Comparison of ENCODE assay signal across 11 cellular contexts in the genomic region with DNA sequence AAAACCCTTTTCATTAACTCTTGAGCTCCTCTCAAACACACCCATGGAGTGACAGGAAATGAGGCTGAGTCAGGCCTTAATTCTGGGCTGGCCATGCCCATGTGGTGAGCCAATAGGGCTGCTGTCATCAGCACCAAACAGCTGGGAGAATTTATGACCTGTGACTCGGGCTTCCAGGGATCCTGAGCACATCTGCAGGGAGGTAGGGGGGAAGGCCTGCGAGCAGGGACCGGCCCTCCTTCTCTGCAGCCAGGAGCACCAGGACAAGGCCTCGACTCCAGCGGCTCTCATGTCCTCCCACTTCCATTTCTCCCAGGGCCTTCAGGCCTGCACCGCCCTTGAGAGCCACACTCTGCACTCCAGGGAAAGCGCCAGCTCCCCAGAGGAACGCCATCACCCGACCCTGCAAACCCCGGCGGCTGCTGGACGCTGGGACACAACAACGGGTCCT. TPM values are rescaled to one million over a fixed set of nuclear protein-coding genes. Genes with fewer than 3 reads are reported as not detected.
DNase-seq lines count a peak whose midpoint lies in the region; ATAC-seq, FAIRE-seq and TF ChIP-seq lines count a peak whose summit lies in the region.
"Had no signal": no experiment of that assay in that cellular context is flagged by ENCODE, and none has a peak within 500 bp of the region (broad histone marks: within the 10 kb centered on the region; RNA-seq: fewer than 3 reads in every experiment).

No MANE protein-coding gene starts in this region.

- TF ChIP-seq POLR2A in HepG2 (IDR thresholded peaks at IDR 0.05; ENCODE audit: insufficient read depth in 1 of 2, low read depth in 2 of 2, low read length in 2 of 2): no peak

- TF ChIP-seq EP300 in HepG2 (IDR thresholded peaks at IDR 0.05; ENCODE audit: low read depth in 2 of 2, low read length in 2 of 2) (no peak), HepG2 (CRISPR knock-in tag; IDR thresholded peaks at IDR 0.05; ENCODE audit: borderline replicate concordance) (no peak)

- no peak overlapping the region for H3K9ac ChIP-seq in HepG2 (ENCODE audit: insufficient read depth, low read depth, low read length)

- POLR2A ChIA-PET in HepG2 (lab: Yijun Ruan, JAX): interaction anchor here (0.8 to 4.4 kb wide), 5 partner anchors 9 to 36 kb away, joined by 3 to 35 read pairs (median 13); a partner anchor contains a TSS

- ATAC-seq in HepG2: no peak; the same call in 2 of the 3 replicates
- ATAC-seq in GM21423 (IDR thresholded peaks at IDR 0.05; ENCODE audit: unreplicated experiment): no peak

- in situ Hi-C loops in ACHN (cut with HindIII; ENCODE audit: low pct_ligation_motif_present, low pct_unique_long_range_greater_than_20kb, low sequenced_read_pairs) (loop anchor here (25.0 kb wide), 1 partner anchor 140 kb away; no protein-coding TSS in a partner anchor), astrocyte of the spinal cord (cut with HindIII; ENCODE audit: low sequenced_read_pairs) (no loop called here), HepG2 (cut with HindIII; ENCODE audit: extremely low pct_ligation_motif_present, low pct_unique_long_range_greater_than_20kb) (no loop called here)

- intact Hi-C loops in HepG2 (cut with micrococcal nuclease; ENCODE audit: unreplicated experiment): no loop called here

- peak overlapping the region; percentile 45 for H3K27ac ChIP-seq in HepG2 (ENCODE audit: extremely low read length, insufficient read depth, low read length)

- peaks cover 45% of the 10 kb centered on the region for H3K4me1 ChIP-seq in HepG2 (ENCODE audit: insufficient read depth, low read length)

- DNase-seq in ACHN (peak; percentile 7), HTR-8/SVneo (ENCODE audit: insufficient read length, low spot score) (peak; percentile 63), astrocyte of the spinal cord (ENCODE audit: low read depth, low spot score) (peak; percentile 56), HepG2 (ENCODE audit: low spot score) (no peak), NCI-H2107 treated with DMSO at 0.1 percent for 48 hours (lab: John Stamatoyannopoulos, UW; ENCODE audit: unreplicated experiment) (no peak), AML-193 (lab: John Stamatoyannopoulos, UW) (no peak), RPMI8226 (no peak)
- DNase-seq: cerebellar nuclear complex; Kasumi-1; stimulated activated CD4-positive, alpha-beta T cell treated with anti-CD3 and anti-CD28 coated beads, Interleukin-15, amount 100 ng/mL, for 24 hours had no signal

- H3K36me3 ChIP-seq in HepG2 (replicated peaks in 1 of 2; ENCODE audit: control insufficient read depth in 1 of 2, insufficient read depth in 2 of 2, low read length in 2 of 2): peaks cover 31 to 57% of the 10 kb centered on the region in 2 experiments

- H3K4me2 ChIP-seq in HepG2 (ENCODE audit: low read depth, low read length): peak overlapping the region; percentile 36; the same call in 1 of the 2 replicates

- peaks cover 52% of the 10 kb centered on the region; the same call in 1 of the 2 replicates for H4K20me1 ChIP-seq in HepG2 (ENCODE audit: insufficient read depth, low read length)

- no peak overlapping the region for H2AFZ ChIP-seq in HepG2 (ENCODE audit: low read length)

- H3K4me3 ChIP-seq in astrocyte of the spinal cord (ENCODE audit: low read depth, low read length) (no peak overlapping the region), HepG2 (replicated peaks in 1 of 3; ENCODE audit: insufficient read depth in 1 of 3, low read depth in 2 of 3, low read length in 3 of 3) (peak overlapping the region in 1 of 3 experiments; percentile 5; a peak in 1 of 6 replicates)

- WGBS in HepG2 (ENCODE audit: low lambda C conversion rate): 90% methylated on average over 9 of the region's 13 CpGs

- BruUV-seq in HepG2 (replicated peaks; lab: Mats Ljungman, UMichigan): no TSS peak

- no peaks in the 10 kb centered on the region for H3K9me3 ChIP-seq in HepG2 (ENCODE audit: low read length)

- no peaks in the 10 kb centered on the region for H3K27me3 ChIP-seq in HepG2 (ENCODE audit: control insufficient read depth in 1 of 2, insufficient read depth in 2 of 2, low read length in 2 of 2)

- TF ChIP-seq RAD21 in HepG2 (CRISPR knock-in tag; IDR thresholded peaks at IDR 0.05): no peak

- CTCF ChIA-PET in HepG2 (lab: Yijun Ruan, JAX; ENCODE audit: low intra/inter-chr PET ratio, low total read pairs): no interaction called here

- TF ChIP-seq CTCF in astrocyte of the spinal cord (IDR thresholded peaks at IDR 0.05; ENCODE audit: low read depth, low read length): no peak
- TF ChIP-seq CTCF in HepG2 (CRISPR knock-in tag; IDR thresholded peaks at IDR 0.05): no peak

- H3K79me2 ChIP-seq in HepG2 (ENCODE audit: insufficient read depth, low read length): peaks cover 14% of the 10 kb centered on the region

- FAIRE-seq in HTR-8/SVneo (lab: Jason Lieb, UNC) (no peak), HepG2 (lab: Jason Lieb, UNC) (no peak)

TF ChIP-seq in HepG2, 621 proteins besides CTCF, POLR2A, EP300 and RAD21 (continues in another document):
- TF ChIP-seq, protein P1, sequence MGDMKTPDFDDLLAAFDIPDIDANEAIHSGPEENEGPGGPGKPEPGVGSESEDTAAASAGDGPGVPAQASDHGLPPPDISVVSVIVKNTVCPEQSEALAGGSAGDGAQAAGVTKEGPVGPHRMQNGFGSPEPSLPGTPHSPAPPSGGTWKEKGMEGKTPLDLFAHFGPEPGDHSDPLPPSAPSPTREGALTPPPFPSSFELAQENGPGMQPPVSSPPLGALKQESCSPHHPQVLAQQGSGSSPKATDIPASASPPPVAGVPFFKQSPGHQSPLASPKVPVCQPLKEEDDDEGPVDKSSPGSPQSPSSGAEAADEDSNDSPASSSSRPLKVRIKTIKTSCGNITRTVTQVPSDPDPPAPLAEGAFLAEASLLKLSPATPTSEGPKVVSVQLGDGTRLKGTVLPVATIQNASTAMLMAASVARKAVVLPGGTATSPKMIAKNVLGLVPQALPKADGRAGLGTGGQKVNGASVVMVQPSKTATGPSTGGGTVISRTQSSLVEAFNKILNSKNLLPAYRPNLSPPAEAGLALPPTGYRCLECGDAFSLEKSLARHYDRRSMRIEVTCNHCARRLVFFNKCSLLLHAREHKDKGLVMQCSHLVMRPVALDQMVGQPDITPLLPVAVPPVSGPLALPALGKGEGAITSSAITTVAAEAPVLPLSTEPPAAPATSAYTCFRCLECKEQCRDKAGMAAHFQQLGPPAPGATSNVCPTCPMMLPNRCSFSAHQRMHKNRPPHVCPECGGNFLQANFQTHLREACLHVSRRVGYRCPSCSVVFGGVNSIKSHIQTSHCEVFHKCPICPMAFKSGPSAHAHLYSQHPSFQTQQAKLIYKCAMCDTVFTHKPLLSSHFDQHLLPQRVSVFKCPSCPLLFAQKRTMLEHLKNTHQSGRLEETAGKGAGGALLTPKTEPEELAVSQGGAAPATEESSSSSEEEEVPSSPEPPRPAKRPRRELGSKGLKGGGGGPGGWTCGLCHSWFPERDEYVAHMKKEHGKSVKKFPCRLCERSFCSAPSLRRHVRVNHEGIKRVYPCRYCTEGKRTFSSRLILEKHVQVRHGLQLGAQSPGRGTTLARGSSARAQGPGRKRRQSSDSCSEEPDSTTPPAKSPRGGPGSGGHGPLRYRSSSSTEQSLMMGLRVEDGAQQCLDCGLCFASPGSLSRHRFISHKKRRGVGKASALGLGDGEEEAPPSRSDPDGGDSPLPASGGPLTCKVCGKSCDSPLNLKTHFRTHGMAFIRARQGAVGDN (CRISPR knock-in tag; IDR thresholded peaks at IDR 0.05): peak; percentile 22; the same call in 1 of the 2 replicates
- peak; percentile 29; the same call in 1 of the 2 replicates for TF ChIP-seq ZBTB38 (CRISPR knock-in tag; IDR thresholded peaks at IDR 0.05)
- no peak for TF ChIP-seq MEIS2 (CRISPR knock-in tag; IDR thresholded peaks at IDR 0.05)
- 0 out of 2 replicates have a peak, but pooled peaks have one; percentile 22 for TF ChIP-seq ZNF263 (CRISPR knock-in tag; IDR thresholded peaks at IDR 0.05)
- TF ChIP-seq FIP1L1 (IDR thresholded peaks at IDR 0.05; ENCODE audit: borderline replicate concordance, insufficient read depth, low read depth, low read length): no peak
- no peak for TF ChIP-seq ZSCAN21 (CRISPR knock-in tag; IDR thresholded peaks at IDR 0.05; ENCODE audit: borderline replicate concordance)
- 0 out of 2 replicates have a peak, but pooled peaks have one; percentile 35 for TF ChIP-seq FOSL2 (CRISPR knock-in tag; IDR thresholded peaks at IDR 0.05)
- TF ChIP-seq ZNF841 (CRISPR knock-in tag; IDR thresholded peaks at IDR 0.05; ENCODE audit: borderline replicate concordance): no peak
- no peak for TF ChIP-seq MLLT10 (CRISPR knock-in tag; IDR thresholded peaks at IDR 0.05)
- no peak for TF ChIP-seq GLI4 (CRISPR knock-in tag; IDR thresholded peaks at IDR 0.05; ENCODE audit: borderline replicate concordance)

RNA-seq across cellular contexts. Expression of a gene that starts 14.6 kb away (rescaled TPM):
- 4.9 and 5.3 TPM in 2 replicates for total RNA-seq in HepG2 (2016; rRNA removed; fragmentation: Illumina TruSeq; extraction: Trizol)
- 0.51 and 0.71 TPM in 2 replicates for total RNA-seq in HepG2 (2016; cell fraction: cytosol; rRNA removed; fragmentation: Illumina TruSeq; extraction: Trizol; ENCODE audit: low read depth)
- total RNA-seq in HepG2 (2016; cell fraction: insoluble cytoplasmic fraction; rRNA removed; fragmentation: Illumina TruSeq; extraction: Trizol): 4.4 and 5.2 TPM in 2 replicates
- total RNA-seq in HepG2 (2016; cell fraction: membrane; rRNA removed; fragmentation: Illumina TruSeq; extraction: Trizol): 2.1 and 2.3 TPM in 2 replicates
- 3.5 and 4.3 TPM in 2 replicates for total RNA-seq in HepG2 (2016; cell fraction: nucleus; rRNA removed; fragmentation: Illumina TruSeq; extraction: Trizol)
- 3.1 and 3.7 TPM in 2 replicates for polyA plus RNA-seq in HepG2 (2011; rRNA removed)
- 2.8 TPM in 2 replicates for polyA plus RNA-seq in HepG2 (2011; cell fraction: cytosol; rRNA removed)
- 11.6 and 15.3 TPM in 2 replicates for polyA plus RNA-seq in HepG2 (2011; cell fraction: nucleus; rRNA removed)
- polyA plus RNA-seq in HepG2 (2012): 5.1 and 8.2 TPM in 2 replicates
- 0.29 and 0.38 TPM in 2 replicates for polyA plus RNA-seq in HepG2 (2016; cell fraction: cytosol; fragmentation: Illumina TruSeq; extraction: Trizol; ENCODE audit: low read depth)
- polyA plus RNA-seq in HepG2 (2016; cell fraction: insoluble cytoplasmic fraction; fragmentation: Illumina TruSeq; extraction: Trizol; ENCODE audit: low read depth): 3.7 and 4.2 TPM in 2 replicates
- polyA plus RNA-seq in HepG2 (2016; cell fraction: membrane; fragmentation: Illumina TruSeq; extraction: Trizol; ENCODE audit: low read depth): 0.65 and 1.0 TPM in 2 replicates
- 6.2 and 7.7 TPM in 2 replicates for polyA plus RNA-seq in HepG2 (2016; cell fraction: nucleus; fragmentation: Illumina TruSeq; extraction: Trizol; ENCODE audit: insufficient read depth, low read depth)
- polyA minus RNA-seq in HepG2 (2011; rRNA and poly(A)+ RNA removed; ENCODE audit: low replicate concordance): 0.70 and 14.5 TPM in 2 replicates
- 6.3 and 8.3 TPM in 2 replicates for polyA minus RNA-seq in HepG2 (2011; cell fraction: cytosol; rRNA and poly(A)+ RNA removed)
- polyA minus RNA-seq in HepG2 (2011; cell fraction: nucleus; rRNA and poly(A)+ RNA removed): 4.6 and 8.5 TPM in 2 replicates

Comparison
In these comparisons a context has a peak if more than half of its experiments do, and no peak if none do; other contexts are left out.
1. DNase-seq: peak in ACHN (single experiment), HTR-8/SVneo (single experiment) and astrocyte of the spinal cord (single experiment); none in HepG2 (single experiment), NCI-H2107 treated with DMSO at 0.1 percent for 48 hours (single experiment), AML-193 (0 of 2) and RPMI8226 (single experiment).